Comparison of ENCODE assay signal across 1 cellular context in the genomic region with DNA sequence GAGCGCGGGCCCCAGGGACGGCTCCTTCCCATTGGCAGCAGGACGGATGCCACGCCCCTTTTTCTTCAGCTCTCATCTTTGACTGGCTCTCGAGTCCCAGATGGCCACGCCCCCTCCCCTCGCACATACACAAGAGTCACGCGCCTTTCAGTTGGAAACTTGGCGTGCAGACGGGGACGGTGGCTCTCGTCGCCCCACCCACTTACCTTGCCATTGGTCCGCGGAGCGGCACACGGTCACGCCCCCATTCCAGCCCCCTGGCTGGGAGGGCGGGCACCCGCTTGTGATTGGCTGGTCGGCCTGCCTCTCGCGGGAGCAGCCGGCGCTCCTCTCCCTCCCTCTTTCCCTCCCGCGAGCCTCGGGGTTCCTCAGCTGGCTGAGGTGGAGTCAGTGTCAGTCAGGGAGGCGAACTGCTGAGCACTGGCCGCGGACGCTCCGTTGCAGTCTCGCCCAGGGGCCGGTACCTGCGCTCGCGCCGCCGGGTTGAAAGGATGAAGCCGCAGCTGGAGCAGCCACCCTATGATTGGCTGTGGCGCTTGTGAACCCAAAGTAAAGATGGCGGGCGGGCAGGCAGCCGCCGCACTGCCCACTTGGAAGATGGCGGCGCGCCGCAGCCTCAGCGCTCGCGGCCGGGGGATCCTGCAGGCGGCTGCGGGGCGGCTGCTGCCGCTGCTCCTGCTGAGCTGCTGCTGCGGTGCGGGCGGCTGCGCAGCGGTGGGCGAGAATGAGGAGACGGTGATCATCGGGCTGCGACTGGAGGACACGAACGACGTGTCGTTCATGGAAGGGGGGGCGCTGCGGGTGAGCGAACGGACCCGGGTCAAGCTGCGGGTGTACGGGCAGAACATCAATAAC.
TF ChIP-seq lines count a peak whose summit lies in the region.

A gene (plus strand): TSS at position 333 of the 855 bp plus-strand sequence. CDS start 187 bp downstream, at position 520.

TF ChIP-seq in K562, 482 proteins besides CTCF, POLR2A, EP300 and RAD21 (continued from another document and continues in another):
- TF ChIP-seq, protein P1, sequence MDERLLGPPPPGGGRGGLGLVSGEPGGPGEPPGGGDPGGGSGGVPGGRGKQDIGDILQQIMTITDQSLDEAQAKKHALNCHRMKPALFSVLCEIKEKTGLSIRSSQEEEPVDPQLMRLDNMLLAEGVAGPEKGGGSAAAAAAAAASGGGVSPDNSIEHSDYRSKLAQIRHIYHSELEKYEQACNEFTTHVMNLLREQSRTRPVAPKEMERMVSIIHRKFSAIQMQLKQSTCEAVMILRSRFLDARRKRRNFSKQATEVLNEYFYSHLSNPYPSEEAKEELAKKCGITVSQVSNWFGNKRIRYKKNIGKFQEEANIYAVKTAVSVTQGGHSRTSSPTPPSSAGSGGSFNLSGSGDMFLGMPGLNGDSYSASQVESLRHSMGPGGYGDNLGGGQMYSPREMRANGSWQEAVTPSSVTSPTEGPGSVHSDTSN (CRISPR knock-in tag; IDR thresholded peaks at IDR 0.05; ENCODE audit: low read depth), result peak; percentile 71
- TF ChIP-seq, protein P1 (tag; conservative IDR thresholded peaks at IDR 0.05; ENCODE audit: low read depth), result peak; percentile 94
- no peak for TF ChIP-seq POLR2H (tag; IDR thresholded peaks at IDR 0.05; ENCODE audit: low read depth)
- no peak for TF ChIP-seq RNF2 (IDR thresholded peaks at IDR 0.05)
- TF ChIP-seq C11orf30 (IDR thresholded peaks at IDR 0.05; ENCODE audit: low read depth), result no peak
- TF ChIP-seq ZNF347 (CRISPR knock-in tag; IDR thresholded peaks at IDR 0.05; ENCODE audit: low read depth), result no peak
- TF ChIP-seq, protein P2, sequence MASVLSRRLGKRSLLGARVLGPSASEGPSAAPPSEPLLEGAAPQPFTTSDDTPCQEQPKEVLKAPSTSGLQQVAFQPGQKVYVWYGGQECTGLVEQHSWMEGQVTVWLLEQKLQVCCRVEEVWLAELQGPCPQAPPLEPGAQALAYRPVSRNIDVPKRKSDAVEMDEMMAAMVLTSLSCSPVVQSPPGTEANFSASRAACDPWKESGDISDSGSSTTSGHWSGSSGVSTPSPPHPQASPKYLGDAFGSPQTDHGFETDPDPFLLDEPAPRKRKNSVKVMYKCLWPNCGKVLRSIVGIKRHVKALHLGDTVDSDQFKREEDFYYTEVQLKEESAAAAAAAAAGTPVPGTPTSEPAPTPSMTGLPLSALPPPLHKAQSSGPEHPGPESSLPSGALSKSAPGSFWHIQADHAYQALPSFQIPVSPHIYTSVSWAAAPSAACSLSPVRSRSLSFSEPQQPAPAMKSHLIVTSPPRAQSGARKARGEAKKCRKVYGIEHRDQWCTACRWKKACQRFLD (CRISPR knock-in tag; IDR thresholded peaks at IDR 0.05), result 0 out of 2 replicates have a peak, but pooled peaks have one; percentile 50
- no peak for TF ChIP-seq BRD9 (IDR thresholded peaks at IDR 0.05; ENCODE audit: low read depth, partially characterized antibody)
- TF ChIP-seq KLF16 (IDR thresholded peaks at IDR 0.05), result no peak
- TF ChIP-seq GATAD2B (IDR thresholded peaks at IDR 0.05; ENCODE audit: borderline replicate concordance), result no peak
- TF ChIP-seq HNRNPLL (IDR thresholded peaks at IDR 0.05; ENCODE audit: low read depth, low read length, poor library complexity, severe bottlenecking), result peak; percentile 69
- no peak for TF ChIP-seq ETV1 (tag; conservative IDR thresholded peaks at IDR 0.05; ENCODE audit: low read depth)
- no peak for TF ChIP-seq NR2F6 (CRISPR knock-in tag; IDR thresholded peaks at IDR 0.05)
- TF ChIP-seq MCM7 (IDR thresholded peaks at IDR 0.05), result no peak
- peak; percentile 12; the same call in 1 of the 2 replicates for TF ChIP-seq JUND (IDR thresholded peaks at IDR 0.05; ENCODE audit: borderline replicate concordance, low read depth, low read length)
- no peak for TF ChIP-seq JUND (tag; IDR thresholded peaks at IDR 0.05; ENCODE audit: borderline replicate concordance, low read depth, low read length)
- TF ChIP-seq FOXP1 (CRISPR knock-in tag; IDR thresholded peaks at IDR 0.05), result no peak
- TF ChIP-seq, protein P3, sequence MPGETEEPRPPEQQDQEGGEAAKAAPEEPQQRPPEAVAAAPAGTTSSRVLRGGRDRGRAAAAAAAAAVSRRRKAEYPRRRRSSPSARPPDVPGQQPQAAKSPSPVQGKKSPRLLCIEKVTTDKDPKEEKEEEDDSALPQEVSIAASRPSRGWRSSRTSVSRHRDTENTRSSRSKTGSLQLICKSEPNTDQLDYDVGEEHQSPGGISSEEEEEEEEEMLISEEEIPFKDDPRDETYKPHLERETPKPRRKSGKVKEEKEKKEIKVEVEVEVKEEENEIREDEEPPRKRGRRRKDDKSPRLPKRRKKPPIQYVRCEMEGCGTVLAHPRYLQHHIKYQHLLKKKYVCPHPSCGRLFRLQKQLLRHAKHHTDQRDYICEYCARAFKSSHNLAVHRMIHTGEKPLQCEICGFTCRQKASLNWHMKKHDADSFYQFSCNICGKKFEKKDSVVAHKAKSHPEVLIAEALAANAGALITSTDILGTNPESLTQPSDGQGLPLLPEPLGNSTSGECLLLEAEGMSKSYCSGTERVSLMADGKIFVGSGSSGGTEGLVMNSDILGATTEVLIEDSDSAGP (CRISPR knock-in tag; IDR thresholded peaks at IDR 0.05), result no peak
- TF ChIP-seq ZNF408 (CRISPR knock-in tag; IDR thresholded peaks at IDR 0.05; ENCODE audit: low read depth), result no peak
- TF ChIP-seq MEIS2 (IDR thresholded peaks at IDR 0.05; ENCODE audit: partially characterized antibody), result no peak
- TF ChIP-seq, protein P4, sequence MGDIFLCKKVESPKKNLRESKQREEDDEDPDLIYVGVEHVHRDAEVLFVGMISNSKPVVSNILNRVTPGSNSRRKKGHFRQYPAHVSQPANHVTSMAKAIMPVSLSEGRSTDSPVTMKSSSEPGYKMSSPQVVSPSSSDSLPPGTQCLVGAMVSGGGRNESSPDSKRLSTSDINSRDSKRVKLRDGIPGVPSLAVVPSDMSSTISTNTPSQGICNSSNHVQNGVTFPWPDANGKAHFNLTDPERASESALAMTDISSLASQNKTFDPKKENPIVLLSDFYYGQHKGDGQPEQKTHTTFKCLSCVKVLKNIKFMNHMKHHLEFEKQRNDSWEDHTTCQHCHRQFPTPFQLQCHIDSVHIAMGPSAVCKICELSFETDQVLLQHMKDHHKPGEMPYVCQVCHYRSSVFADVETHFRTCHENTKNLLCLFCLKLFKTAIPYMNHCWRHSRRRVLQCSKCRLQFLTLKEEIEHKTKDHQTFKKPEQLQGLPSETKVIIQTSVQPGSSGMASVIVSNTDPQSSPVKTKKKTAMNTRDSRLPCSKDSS (IDR thresholded peaks at IDR 0.05; ENCODE audit: low read depth, partially characterized antibody), result no peak
- TF ChIP-seq HEY1 (CRISPR knock-in tag; IDR thresholded peaks at IDR 0.05; ENCODE audit: borderline replicate concordance), result no peak
- TF ChIP-seq KAT7 (CRISPR knock-in tag; IDR thresholded peaks at IDR 0.05; ENCODE audit: borderline replicate concordance), result no peak; the same call in 1 of the 2 replicates
- no peak for TF ChIP-seq ZNF165 (CRISPR knock-in tag; IDR thresholded peaks at IDR 0.05; ENCODE audit: borderline replicate concordance)
- TF ChIP-seq HCFC1 (IDR thresholded peaks at IDR 0.05; ENCODE audit: low read depth, low read length), result peak; percentile 79
- no peak for TF ChIP-seq HLTF (IDR thresholded peaks at IDR 0.05)
- no peak for TF ChIP-seq MCM2 (IDR thresholded peaks at IDR 0.05; ENCODE audit: low read depth)
- no peak for TF ChIP-seq ZNF140 (CRISPR knock-in tag; IDR thresholded peaks at IDR 0.05)
- TF ChIP-seq PCBP2 (IDR thresholded peaks at IDR 0.05; ENCODE audit: low read depth, low read length, poor library complexity, severe bottlenecking), result no peak
- no peak for TF ChIP-seq BRCA1 (IDR thresholded peaks at IDR 0.05)
- no peak for TF ChIP-seq BRCA1 (CRISPR knock-in tag; IDR thresholded peaks at IDR 0.05)
- no peak for TF ChIP-seq STAT5B (CRISPR knock-in tag; IDR thresholded peaks at IDR 0.05)
- peak; percentile 54 for TF ChIP-seq SUPT5H (IDR thresholded peaks at IDR 0.05)
- no peak for TF ChIP-seq MTA2 (IDR thresholded peaks at IDR 0.05; ENCODE audit: low read depth)
- TF ChIP-seq TCF3 (CRISPR knock-in tag; IDR thresholded peaks at IDR 0.05), result no peak; the same call in 1 of the 2 replicates
- TF ChIP-seq ZNF133 (CRISPR knock-in tag; IDR thresholded peaks at IDR 0.05), result no peak
- TF ChIP-seq, protein P5, sequence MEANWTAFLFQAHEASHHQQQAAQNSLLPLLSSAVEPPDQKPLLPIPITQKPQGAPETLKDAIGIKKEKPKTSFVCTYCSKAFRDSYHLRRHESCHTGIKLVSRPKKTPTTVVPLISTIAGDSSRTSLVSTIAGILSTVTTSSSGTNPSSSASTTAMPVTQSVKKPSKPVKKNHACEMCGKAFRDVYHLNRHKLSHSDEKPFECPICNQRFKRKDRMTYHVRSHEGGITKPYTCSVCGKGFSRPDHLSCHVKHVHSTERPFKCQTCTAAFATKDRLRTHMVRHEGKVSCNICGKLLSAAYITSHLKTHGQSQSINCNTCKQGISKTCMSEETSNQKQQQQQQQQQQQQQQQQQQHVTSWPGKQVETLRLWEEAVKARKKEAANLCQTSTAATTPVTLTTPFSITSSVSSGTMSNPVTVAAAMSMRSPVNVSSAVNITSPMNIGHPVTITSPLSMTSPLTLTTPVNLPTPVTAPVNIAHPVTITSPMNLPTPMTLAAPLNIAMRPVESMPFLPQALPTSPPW (CRISPR knock-in tag; IDR thresholded peaks at IDR 0.05), result peak; percentile 71
- no peak for TF ChIP-seq HDAC3 (IDR thresholded peaks at IDR 0.05; ENCODE audit: borderline replicate concordance, partially characterized antibody)
- TF ChIP-seq RBFOX2 (IDR thresholded peaks at IDR 0.05; ENCODE audit: low read depth, low read length), result peak; percentile 86
- 0 out of 4 replicates have a peak, but pooled peaks of 1 of the 2 experiments have one; percentile 36 for TF ChIP-seq TBL1XR1 (IDR thresholded peaks at IDR 0.05; ENCODE audit: low read length in 2 of 2)
- TF ChIP-seq, protein P6, sequence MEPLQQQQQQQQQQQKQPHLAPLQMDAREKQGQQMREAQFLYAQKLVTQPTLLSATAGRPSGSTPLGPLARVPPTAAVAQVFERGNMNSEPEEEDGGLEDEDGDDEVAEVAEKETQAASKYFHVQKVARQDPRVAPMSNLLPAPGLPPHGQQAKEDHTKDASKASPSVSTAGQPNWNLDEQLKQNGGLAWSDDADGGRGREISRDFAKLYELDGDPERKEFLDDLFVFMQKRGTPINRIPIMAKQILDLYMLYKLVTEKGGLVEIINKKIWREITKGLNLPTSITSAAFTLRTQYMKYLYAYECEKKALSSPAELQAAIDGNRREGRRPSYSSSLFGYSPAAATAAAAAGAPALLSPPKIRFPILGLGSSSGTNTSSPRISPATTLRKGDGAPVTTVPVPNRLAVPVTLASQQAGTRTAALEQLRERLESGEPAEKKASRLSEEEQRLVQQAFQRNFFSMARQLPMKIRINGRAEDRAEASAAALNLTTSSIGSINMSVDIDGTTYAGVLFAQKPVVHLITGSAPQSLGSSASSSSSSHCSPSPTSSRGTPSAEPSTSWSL (CRISPR knock-in tag; IDR thresholded peaks at IDR 0.05; ENCODE audit: borderline replicate concordance), result no peak
- no peak for TF ChIP-seq RBM17 (IDR thresholded peaks at IDR 0.05; ENCODE audit: borderline replicate concordance, low read depth, low read length)
- TF ChIP-seq HNRNPK (IDR thresholded peaks at IDR 0.05; ENCODE audit: low read depth, low read length, poor library complexity, severe bottlenecking), result no peak
- TF ChIP-seq, protein P7, sequence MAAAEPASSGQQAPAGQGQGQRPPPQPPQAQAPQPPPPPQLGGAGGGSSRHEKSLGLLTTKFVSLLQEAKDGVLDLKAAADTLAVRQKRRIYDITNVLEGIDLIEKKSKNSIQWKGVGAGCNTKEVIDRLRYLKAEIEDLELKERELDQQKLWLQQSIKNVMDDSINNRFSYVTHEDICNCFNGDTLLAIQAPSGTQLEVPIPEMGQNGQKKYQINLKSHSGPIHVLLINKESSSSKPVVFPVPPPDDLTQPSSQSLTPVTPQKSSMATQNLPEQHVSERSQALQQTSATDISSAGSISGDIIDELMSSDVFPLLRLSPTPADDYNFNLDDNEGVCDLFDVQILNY (CRISPR knock-in tag; IDR thresholded peaks at IDR 0.05), result no peak
- peak; percentile 30 for TF ChIP-seq EGR1 (conservative IDR thresholded peaks at IDR 0.05)
- TF ChIP-seq ZNF146 (CRISPR knock-in tag; IDR thresholded peaks at IDR 0.05; ENCODE audit: unreplicated experiment), result no peak
- TF ChIP-seq KDM5B (IDR thresholded peaks at IDR 0.05; ENCODE audit: insufficient replicate concordance, low read depth, low read length), result peak; percentile 73
- peak; percentile 91 for TF ChIP-seq TAF1 (IDR thresholded peaks at IDR 0.05; ENCODE audit: control insufficient read depth, extremely low read depth, insufficient read depth, low read length, severe bottlenecking)
- TF ChIP-seq ZFX (CRISPR knock-in tag; IDR thresholded peaks at IDR 0.05), result no peak; the same call in 1 of the 2 replicates
- TF ChIP-seq, protein P8, sequence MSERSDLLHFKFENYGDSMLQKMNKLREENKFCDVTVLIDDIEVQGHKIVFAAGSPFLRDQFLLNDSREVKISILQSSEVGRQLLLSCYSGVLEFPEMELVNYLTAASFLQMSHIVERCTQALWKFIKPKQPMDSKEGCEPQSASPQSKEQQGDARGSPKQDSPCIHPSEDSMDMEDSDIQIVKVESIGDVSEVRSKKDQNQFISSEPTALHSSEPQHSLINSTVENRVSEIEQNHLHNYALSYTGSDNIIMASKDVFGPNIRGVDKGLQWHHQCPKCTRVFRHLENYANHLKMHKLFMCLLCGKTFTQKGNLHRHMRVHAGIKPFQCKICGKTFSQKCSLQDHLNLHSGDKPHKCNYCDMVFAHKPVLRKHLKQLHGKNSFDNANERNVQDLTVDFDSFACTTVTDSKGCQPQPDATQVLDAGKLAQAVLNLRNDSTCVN (CRISPR knock-in tag; IDR thresholded peaks at IDR 0.05), result no peak
- no peak for TF ChIP-seq ZNF23 (CRISPR knock-in tag; IDR thresholded peaks at IDR 0.05)
- TF ChIP-seq CEBPG (CRISPR knock-in tag; IDR thresholded peaks at IDR 0.05), result no peak
- no peak for TF ChIP-seq CEBPG (tag; conservative IDR thresholded peaks at IDR 0.05 in 1 of 2, IDR thresholded peaks at IDR 0.05 in 1 of 2)
- TF ChIP-seq, protein P9, sequence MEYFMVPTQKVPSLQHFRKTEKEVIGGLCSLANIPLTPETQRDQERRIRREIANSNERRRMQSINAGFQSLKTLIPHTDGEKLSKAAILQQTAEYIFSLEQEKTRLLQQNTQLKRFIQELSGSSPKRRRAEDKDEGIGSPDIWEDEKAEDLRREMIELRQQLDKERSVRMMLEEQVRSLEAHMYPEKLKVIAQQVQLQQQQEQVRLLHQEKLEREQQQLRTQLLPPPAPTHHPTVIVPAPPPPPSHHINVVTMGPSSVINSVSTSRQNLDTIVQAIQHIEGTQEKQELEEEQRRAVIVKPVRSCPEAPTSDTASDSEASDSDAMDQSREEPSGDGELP (CRISPR knock-in tag; IDR thresholded peaks at IDR 0.05; ENCODE audit: borderline replicate concordance), result peak; percentile 96
- TF ChIP-seq ZNF586 (CRISPR knock-in tag; conservative IDR thresholded peaks at IDR 0.05), result no peak
- no peak for TF ChIP-seq EZH2 (IDR thresholded peaks at IDR 0.05; ENCODE audit: borderline replicate concordance, low read depth, low read length)
